29 cellular contexts compared by ENCODE assay signal in genomic region chr10:70952921-70953320, GRCh38.
"Had no signal": no experiment of that assay in that cellular context is flagged by ENCODE, and none has a peak within 500 bp of the region (broad histone marks: within the 10 kb centered on the region; RNA-seq: fewer than 3 reads in every experiment).

No MANE protein-coding gene starts in this region.

- H3K27me3 ChIP-seq: ascending aorta, cardiac muscle cell had no signal

- H3K4me1 ChIP-seq: ascending aorta had no signal

- DNase-seq: activated CD4-positive, alpha-beta memory T cell treated with anti-CD3 and anti-CD28 coated beads, Interleukin-2, amount 10 ng/mL, durations not matched to agents 7 days and 5 days; activated CD4-positive, alpha-beta T cell treated with anti-CD3 and anti-CD28 coated beads for 1 hour; activated CD4-positive, alpha-beta T cell treated with anti-CD3 and anti-CD28 coated beads for 36 hours; activated CD4-positive, alpha-beta T cell treated with anti-CD3 and anti-CD28 coated beads for 48 hours; activated CD4-positive, alpha-beta T cell treated with anti-CD3 and anti-CD28 coated beads, Interleukin-2, amount 10 ng/mL, durations not matched to agents 7 days and 5 days; activated CD4-positive, alpha-beta T cell treated with anti-CD3 and anti-CD28 coated beads, Interleukin-2, amount 50 U/mL, for 48 hours; activated CD4-positive, CD25-positive, alpha-beta regulatory T cell; activated CD8-positive, alpha-beta memory T cell treated with anti-CD3 and anti-CD28 coated beads for 24 hours; activated CD8-positive, alpha-beta memory T cell treated with anti-CD3 and anti-CD28 coated beads, Interleukin-2, amount 10 ng/mL, durations not matched to agents 7 days and 5 days; activated CD8-positive, alpha-beta memory T cell treated with anti-CD3 and anti-CD28 coated beads, Interleukin-2, amount 50 U/mL, for 48 hours; activated CD8-positive, alpha-beta T cell treated with anti-CD3 and anti-CD28 coated beads, Interleukin-2, amount 10 ng/mL, durations not matched to agents 7 days and 5 days; activated effector memory CD4-positive, alpha-beta T cell treated with Interleukin-2 at 50 U/mL for 16 hours; activated gamma-delta T cell; activated naive CD4-positive, alpha-beta T cell treated with anti-CD3 and anti-CD28 coated beads, Interleukin-2, amount 10 ng/mL, durations not matched to agents 7 days and 5 days; activated naive CD4-positive, alpha-beta T cell treated with Interleukin-2 at 50 U/mL for 16 hours; activated naive CD8-positive, alpha-beta T cell treated with anti-CD3 and anti-CD28 coated beads, Interleukin-2, amount 10 ng/mL, durations not matched to agents 7 days and 5 days; activated naive CD8-positive, alpha-beta T cell treated with anti-CD3 and anti-CD28 coated beads, Interleukin-2, amount 50 U/mL, for 24 hours; activated T-cell treated with anti-CD3 and anti-CD28 coated beads, Interleukin-2, amount 50 U/mL, for 24 hours; activated T-cell treated with anti-CD3 and anti-CD28 coated beads, Interleukin-2, amount 50 U/mL, for 48 hours; amygdala; anterior cingulate cortex; caudate nucleus; T-helper 1 cell; T-helper 2 cell; T-helper 9 cell had no signal

- FAIRE-seq: TTC549 had no signal

- H3K9me3 ChIP-seq: ascending aorta had no signal

- H3K27ac ChIP-seq: ascending aorta, cardiac muscle cell, VCaP had no signal

- H3K36me3 ChIP-seq: ascending aorta, cardiac muscle cell had no signal

- H3K4me3 ChIP-seq: ascending aorta, cardiac muscle cell had no signal
